Comparison of ENCODE assay signal across 11 cellular contexts in the genomic region with DNA sequence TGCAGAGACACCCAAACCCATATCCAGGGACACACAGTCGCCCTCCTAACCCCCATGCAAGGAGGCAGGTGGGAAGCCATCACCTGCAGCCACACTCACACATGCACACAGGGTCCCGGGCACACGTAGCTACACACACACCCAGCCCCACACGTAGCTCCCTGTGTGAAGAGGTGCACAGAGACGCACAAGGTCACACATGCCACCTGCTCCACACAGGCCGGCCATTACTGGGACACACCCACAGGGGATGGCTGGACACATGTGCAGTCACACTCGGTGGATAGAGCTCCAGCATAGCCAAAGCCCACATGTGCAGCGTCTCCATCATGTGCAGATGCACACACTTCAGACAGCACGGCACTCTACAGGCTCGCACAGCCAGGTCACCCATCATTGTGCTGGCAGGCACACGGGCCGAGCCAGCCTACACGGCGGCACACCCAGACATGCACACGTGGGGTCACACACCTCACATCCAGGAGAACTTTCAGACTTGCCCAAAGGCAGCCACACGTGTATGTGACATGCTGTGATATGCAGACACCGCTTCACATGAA. TPM values are rescaled to one million over a fixed set of nuclear protein-coding genes. Genes with fewer than 3 reads are reported as not detected.
DNase-seq lines count a peak whose midpoint lies in the region; ATAC-seq and TF ChIP-seq lines count a peak whose summit lies in the region.
"Had no signal": no experiment of that assay in that cellular context is flagged by ENCODE, and none has a peak within 500 bp of the region (broad histone marks: within the 10 kb centered on the region; RNA-seq: fewer than 3 reads in every experiment).

No MANE protein-coding gene starts in this region.

- H3K36me3 ChIP-seq in HUES6 (ENCODE audit: control insufficient read depth, insufficient read depth, low read length) (no peaks in the 10 kb centered on the region), WERI-Rb-1 (no peaks in the 10 kb centered on the region)

- H3K9me3 ChIP-seq in HUES6 (ENCODE audit: control insufficient read depth, insufficient read depth, low read depth, low read length) (peaks cover 43% of the 10 kb centered on the region), WERI-Rb-1 (ENCODE audit: severe bottlenecking) (peaks cover 2% of the 10 kb centered on the region)

- H3K27me3 Mint-ChIP-seq in immature natural killer cell (ENCODE audit: low read depth in 3 of 3): peaks cover 0 to 1% (median 0%) of the 10 kb centered on the region in 3 donors
- H3K27me3 Mint-ChIP-seq in stimulated activated memory B cell treated with anti-CD40 and anti-IgM and Interleukin-4, amounts not matched to agents 10 μg/mL and 1 μg/mL and 100 μg/mL, for 72 hours: no peaks in the 10 kb centered on the region

- H3K27ac ChIP-seq in HUES6 (ENCODE audit: low read depth, low read length) (no peak overlapping the region), WERI-Rb-1 (no peak overlapping the region)

- no peak overlapping the region for H3K9ac ChIP-seq in HUES6 (ENCODE audit: low read length)

- H3K4me3 ChIP-seq in HUES6 (ENCODE audit: low read depth, low read length): peak overlapping the region; percentile 79; the same call in 1 of the 2 replicates
- H3K4me3 ChIP-seq in WERI-Rb-1 (ENCODE audit: low read depth, low read length): peak overlapping the region; percentile 72; the same call in 1 of the 2 replicates

- no peaks in the 10 kb centered on the region; the same call in 1 of the 2 replicates for H3K4me1 ChIP-seq in HUES6 (ENCODE audit: control insufficient read depth, insufficient read depth, low read length)
- H3K4me1 ChIP-seq: Caco-2 had no signal

- no peak for DNase-seq in WERI-Rb-1
- DNase-seq in immature natural killer cell: no peak
- DNase-seq in kidney glomerular epithelial cell (lab: John Stamatoyannopoulos, UW): no peak
- no peak for DNase-seq in NCI-H1694 (lab: John Stamatoyannopoulos, UW)
- DNase-seq: Caco-2, hippocampal formation, NCI-H2227 treated with DMSO at 0.1 percent for 48 hours, T-helper 2 cell had no signal

- no peak for ATAC-seq in stimulated activated memory B cell treated with anti-CD40 and anti-IgM and Interleukin-4, amounts not matched to agents 10 μg/mL and 1 μg/mL and 100 μg/mL, for 72 hours
- no peak for ATAC-seq in HG03442 (IDR thresholded peaks at IDR 0.05; ENCODE audit: unreplicated experiment)

- peaks cover 3% of the 10 kb centered on the region in 3 donors for H3K36me3 Mint-ChIP-seq in immature natural killer cell
- H3K36me3 Mint-ChIP-seq in stimulated activated memory B cell treated with anti-CD40 and anti-IgM and Interleukin-4, amounts not matched to agents 10 μg/mL and 1 μg/mL and 100 μg/mL, for 72 hours: peaks cover 6% of the 10 kb centered on the region

- H3K9me3 Mint-ChIP-seq in immature natural killer cell: peaks cover 0 to 16% (median under 1%) of the 10 kb centered on the region in 6 donors
- peaks cover 6% of the 10 kb centered on the region for H3K9me3 Mint-ChIP-seq in stimulated activated memory B cell treated with anti-CD40 and anti-IgM and Interleukin-4, amounts not matched to agents 10 μg/mL and 1 μg/mL and 100 μg/mL, for 72 hours

- H3K27me3 ChIP-seq in HUES6 (ENCODE audit: control insufficient read depth, insufficient read depth, low read length) (no peaks in the 10 kb centered on the region), WERI-Rb-1 (ENCODE audit: insufficient read depth, low read depth, severe bottlenecking) (peaks cover 14% of the 10 kb centered on the region)

- peak overlapping the region in 2 of 6 donors; percentile 10 to 61 for H3K27ac Mint-ChIP-seq in immature natural killer cell
- H3K27ac Mint-ChIP-seq in stimulated activated memory B cell treated with anti-CD40 and anti-IgM and Interleukin-4, amounts not matched to agents 10 μg/mL and 1 μg/mL and 100 μg/mL, for 72 hours: no peak overlapping the region

- no peak for TF ChIP-seq CTCF in WERI-Rb-1 (IDR thresholded peaks at IDR 0.05; ENCODE audit: low read depth, low read length)

- peak overlapping the region; percentile 69 to 93 (median 91) for H3K4me3 Mint-ChIP-seq in immature natural killer cell
- H3K4me3 Mint-ChIP-seq in stimulated activated memory B cell treated with anti-CD40 and anti-IgM and Interleukin-4, amounts not matched to agents 10 μg/mL and 1 μg/mL and 100 μg/mL, for 72 hours: peak overlapping the region; percentile 93

- peaks cover 31 to 48% of the 10 kb centered on the region in 2 donors for H3K4me1 Mint-ChIP-seq in immature natural killer cell
- H3K4me1 Mint-ChIP-seq in stimulated activated memory B cell treated with anti-CD40 and anti-IgM and Interleukin-4, amounts not matched to agents 10 μg/mL and 1 μg/mL and 100 μg/mL, for 72 hours: peaks cover 19% of the 10 kb centered on the region

RNA-seq across cellular contexts. Expression of a gene that starts 1.1 kb away (rescaled TPM):
- polyA plus RNA-seq in immature natural killer cell: 1 to 10 TPM in 1 of 3 donors, under 1 TPM in 1, not detected in 1; 0.13 to 4.0 TPM

RNA-seq across cellular contexts. Expression of a gene that starts 27.5 kb away (rescaled TPM):
- polyA plus RNA-seq in immature natural killer cell: not detected
